In the genomic region with DNA sequence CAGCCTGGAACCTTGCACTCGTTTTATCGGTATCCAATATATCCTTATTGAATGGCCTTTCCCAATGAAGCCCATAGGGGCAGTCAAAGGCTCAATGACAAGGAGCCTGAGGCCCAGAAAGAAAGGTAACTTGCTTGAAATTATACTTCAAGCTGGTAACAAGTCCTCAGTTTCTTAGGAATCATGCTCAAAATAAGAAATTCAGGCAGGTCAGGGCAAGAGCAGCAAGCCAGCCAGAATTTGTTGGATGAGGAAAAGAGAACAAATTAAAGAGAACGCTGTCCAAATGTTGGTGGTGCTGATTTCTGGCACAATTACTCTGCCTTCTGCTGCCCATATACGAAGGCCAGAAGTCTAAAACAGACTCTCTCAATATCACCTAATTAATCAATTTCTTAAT, we compare ENCODE assay signal across 13 cellular contexts.
DNase-seq lines count a peak whose midpoint lies in the region; TF ChIP-seq lines count a peak whose summit lies in the region.
"Had no signal": no experiment of that assay in that cellular context is flagged by ENCODE, and none has a peak within 500 bp of the region (broad histone marks: within the 10 kb centered on the region; RNA-seq: fewer than 3 reads in every experiment).

No MANE protein-coding gene starts in this region.

- TF ChIP-seq CTCF in BE2C (IDR thresholded peaks at IDR 0.05; ENCODE audit: low read depth, low read length), result peak; percentile 14; the same call in 1 of the 2 replicates
- TF ChIP-seq CTCF in brain (conservative IDR thresholded peaks at IDR 0.05), result no peak
- TF ChIP-seq CTCF in Peyer's patch (IDR thresholded peaks at IDR 0.05), result no peak
- no peak for TF ChIP-seq CTCF in adrenal gland (IDR thresholded peaks at IDR 0.05)
- TF ChIP-seq CTCF in Calu3 (IDR thresholded peaks at IDR 0.05; ENCODE audit: unreplicated experiment), result no peak

- H3K36me3 Mint-ChIP-seq in brain (no peaks in the 10 kb centered on the region), Calu3 (ENCODE audit: insufficient read depth, unreplicated experiment) (no peaks in the 10 kb centered on the region)
- H3K36me3 Mint-ChIP-seq: CD4-positive, CD25-positive, alpha-beta regulatory T cell had no signal

- H3K9me3 Mint-ChIP-seq in brain, result no peaks in the 10 kb centered on the region
- H3K9me3 Mint-ChIP-seq in Calu3 (ENCODE audit: low read depth, unreplicated experiment), result no peaks in the 10 kb centered on the region

- H3K27me3 Mint-ChIP-seq in brain (no peaks in the 10 kb centered on the region), Calu3 (ENCODE audit: unreplicated experiment) (peaks cover 80% of the 10 kb centered on the region)

- no peaks in the 10 kb centered on the region for H3K27me3 ChIP-seq in BE2C
- H3K27me3 ChIP-seq in Peyer's patch, result no peaks in the 10 kb centered on the region
- H3K27me3 ChIP-seq in adrenal gland, result no peaks in the 10 kb centered on the region
- no peaks in the 10 kb centered on the region for H3K27me3 ChIP-seq in MG63

- H3K9me3 ChIP-seq in BE2C, result no peaks in the 10 kb centered on the region
- no peaks in the 10 kb centered on the region for H3K9me3 ChIP-seq in Peyer's patch
- no peaks in the 10 kb centered on the region for H3K9me3 ChIP-seq in adrenal gland (replicated peaks in 1 of 3)
- H3K9me3 ChIP-seq in MG63, result no peaks in the 10 kb centered on the region

- peak overlapping the region in 3 of 5 experiments; percentile 8 to 90 (median 85) for H3K27ac Mint-ChIP-seq in brain
- H3K27ac Mint-ChIP-seq in Calu3 (ENCODE audit: unreplicated experiment), result no peak overlapping the region
- H3K27ac Mint-ChIP-seq: CD4-positive, CD25-positive, alpha-beta regulatory T cell had no signal

- H3K4me1 Mint-ChIP-seq in brain, result peaks cover 1% of the 10 kb centered on the region
- H3K4me1 Mint-ChIP-seq in Calu3 (ENCODE audit: low read depth, unreplicated experiment), result no peaks in the 10 kb centered on the region
- H3K4me1 Mint-ChIP-seq: CD4-positive, CD25-positive, alpha-beta regulatory T cell had no signal

- H3K4me3 ChIP-seq in BE2C (ENCODE audit: low read depth, low read length) (no peak overlapping the region), Peyer's patch (no peak overlapping the region), adrenal gland (no peak overlapping the region), MG63 (no peak overlapping the region)
- H3K4me3 ChIP-seq: skin epidermis had no signal

- H3K36me3 ChIP-seq in BE2C (no peaks in the 10 kb centered on the region), Peyer's patch (no peaks in the 10 kb centered on the region), adrenal gland (replicated peaks in 1 of 2) (no peaks in the 10 kb centered on the region), MG63 (no peaks in the 10 kb centered on the region)

- CTCF ChIA-PET in Calu3 (lab: Charles Lee), result no interaction called here

- intact Hi-C loops in adrenal gland (cut with DNase I), result no loop called here
- intact Hi-C loops in Calu3 (cut with micrococcal nuclease; ENCODE audit: unreplicated experiment), result no loop called here

- TF ChIP-seq POLR2A in Peyer's patch (IDR thresholded peaks at IDR 0.05), result no peak
- no peak for TF ChIP-seq POLR2A in adrenal gland (IDR thresholded peaks at IDR 0.05)

- 67 to 79% (median 73%) methylated on average over 4 of the region's 4 CpGs for WGBS in adrenal gland, 4 donors

- BruUV-seq in Calu3 (replicated peaks; lab: Mats Ljungman, UMichigan), result no TSS peak

- no peak for DNase-seq in BE2C
- DNase-seq in HuH-7.5 (ENCODE audit: low spot score), result peak; percentile 22
- peak; percentile 63 for DNase-seq in iPS-NIHi7 (ENCODE audit: extremely low spot score)
- no peak for DNase-seq in Peyer's patch
- DNase-seq in adrenal gland, result no peak
- DNase-seq in MG63, result no peak
- DNase-seq in Calu3, result no peak
- DNase-seq: CD4-positive, CD25-positive, alpha-beta regulatory T cell; GF-D8; left cardiac atrium; NCI-H146 had no signal

- H3K4me1 ChIP-seq in BE2C, result no peaks in the 10 kb centered on the region
- no peaks in the 10 kb centered on the region for H3K4me1 ChIP-seq in Peyer's patch
- H3K4me1 ChIP-seq in adrenal gland (replicated peaks in 1 of 2), result no peaks in the 10 kb centered on the region

- H3K27ac ChIP-seq in Peyer's patch, result no peak overlapping the region
- H3K27ac ChIP-seq in adrenal gland, result no peak overlapping the region
- H3K27ac ChIP-seq: skin epidermis had no signal

- H3K4me3 Mint-ChIP-seq in brain (peak overlapping the region in 1 of 5 experiments; percentile 33), Calu3 (ENCODE audit: low read depth, unreplicated experiment) (no peak overlapping the region)
- H3K4me3 Mint-ChIP-seq: CD4-positive, CD25-positive, alpha-beta regulatory T cell had no signal

Comparison
In these comparisons a context has a peak if more than half of its experiments do, and no peak if none do; other contexts are left out.
1. DNase-seq: peak in HuH-7.5 (single experiment) and iPS-NIHi7 (single experiment); none in BE2C (single experiment), Peyer's patch (0 of 3), adrenal gland (0 of 7), MG63 (single experiment) and Calu3 (single experiment).